ENCODE assay signal across 8 cellular contexts in genomic region chr12:131928080-131928764, GRCh38. TPM values are rescaled to one million over a fixed set of nuclear protein-coding genes. Genes with fewer than 3 reads are reported as not detected.
DNase-seq lines count a peak whose midpoint lies in the region; ATAC-seq and TF ChIP-seq lines count a peak whose summit lies in the region.

No MANE protein-coding gene starts in this region.

- peak overlapping the region; percentile 95 for H3K4me3 ChIP-seq in LNCaP clone FGC (ENCODE audit: low read depth, low read length)
- peak overlapping the region; percentile 67 for H3K4me3 ChIP-seq in brain microvascular endothelial cell (ENCODE audit: low read depth, low read length)
- peak overlapping the region; percentile 35 for H3K4me3 ChIP-seq in lower leg skin (ENCODE audit: low read depth, poor library complexity, severe bottlenecking)
- H3K4me3 ChIP-seq in upper lobe of right lung = peak overlapping the region; percentile 88

- H3K27ac Mint-ChIP-seq in activated CD4-positive, alpha-beta T cell treated with anti-CD3 and anti-CD28 coated beads for 36 hours = peak overlapping the region; percentile 77

- H3K27me3 ChIP-seq in brain microvascular endothelial cell (replicated peaks) = no peaks in the 10 kb centered on the region
- H3K27me3 ChIP-seq in upper lobe of right lung = no peaks in the 10 kb centered on the region

- H3K4me3 Mint-ChIP-seq in activated CD4-positive, alpha-beta T cell treated with anti-CD3 and anti-CD28 coated beads for 36 hours = peak overlapping the region; percentile 97

- in situ Hi-C loops in brain microvascular endothelial cell (cut with HindIII; ENCODE audit: low pct_ligation_motif_present, low sequenced_read_pairs) = no loop called here

- CTCF ChIA-PET in activated CD4-positive, alpha-beta T cell treated with anti-CD3 and anti-CD28 coated beads for 36 hours (lab: Charles Lee) = no interaction called here

- WGBS in lower leg skin, 2 donors = 21 to 24% methylated on average over 37 of the region's 37 CpGs

- TF ChIP-seq POLR2A in lower leg skin (IDR thresholded peaks at IDR 0.05) = no peak

- H3K27me3 Mint-ChIP-seq in activated CD4-positive, alpha-beta T cell treated with anti-CD3 and anti-CD28 coated beads for 36 hours = no peaks in the 10 kb centered on the region

- H3K36me3 Mint-ChIP-seq in activated CD4-positive, alpha-beta T cell treated with anti-CD3 and anti-CD28 coated beads for 36 hours (ENCODE audit: low read depth) = peaks cover 21% of the 10 kb centered on the region

- peaks cover 9% of the 10 kb centered on the region for H3K4me1 ChIP-seq in upper lobe of right lung

- intact Hi-C loops in activated CD4-positive, alpha-beta T cell treated with anti-CD3 and anti-CD28 coated beads for 36 hours (cut with DNase I, micrococcal nuclease) = loop anchor here in 1 of 2 experiments (2.0 kb wide), 1 partner anchor 1055 kb away; the partner anchor contains the start of gene RAN
- intact Hi-C loops in lower leg skin (cut with DNase I; ENCODE audit: low total_unique reads) (no loop called here), upper lobe of right lung (cut with DNase I) (no loop called here)

- DNase-seq in activated CD4-positive, alpha-beta T cell treated with anti-CD3 and anti-CD28 coated beads for 36 hours = peak; percentile 52
- no peak for DNase-seq in activated CD4-positive, alpha-beta T cell treated with anti-CD3 and anti-CD28 coated beads for 4 hours
- DNase-seq in LNCaP clone FGC (ENCODE audit: low read depth) = no peak
- no peak for DNase-seq in brain microvascular endothelial cell
- no peak for DNase-seq in lower leg skin (ENCODE audit: low spot score in 2 of 2)
- DNase-seq in upper lobe of right lung = no peak
- no peak for DNase-seq in NCI-H1105 treated with DMSO at 0.1 percent for 48 hours (lab: John Stamatoyannopoulos, UW)

- H3K36me3 ChIP-seq in brain microvascular endothelial cell (replicated peaks) = peaks cover 21% of the 10 kb centered on the region
- peaks cover 15% of the 10 kb centered on the region for H3K36me3 ChIP-seq in upper lobe of right lung

- TF ChIP-seq CTCF in LNCaP clone FGC (IDR thresholded peaks at IDR 0.05; ENCODE audit: control insufficient read depth, extremely low read depth, insufficient read depth) = no peak
- TF ChIP-seq CTCF in brain microvascular endothelial cell (IDR thresholded peaks at IDR 0.05; ENCODE audit: low read depth, low read length, missing control alignments) = no peak
- no peak for TF ChIP-seq CTCF in lower leg skin (IDR thresholded peaks at IDR 0.05)
- TF ChIP-seq CTCF in upper lobe of right lung (IDR thresholded peaks at IDR 0.05) = no peak

- peaks cover 25% of the 10 kb centered on the region for H3K4me1 Mint-ChIP-seq in activated CD4-positive, alpha-beta T cell treated with anti-CD3 and anti-CD28 coated beads for 36 hours

- peak; percentile 8 for ATAC-seq in activated CD4-positive, alpha-beta T cell treated with anti-CD3 and anti-CD28 coated beads for 36 hours
- ATAC-seq in upper lobe of right lung = no peak
- ATAC-seq in HG03571 (IDR thresholded peaks at IDR 0.05; ENCODE audit: unreplicated experiment) = no peak

- POLR2A ChIA-PET in activated CD4-positive, alpha-beta T cell treated with anti-CD3 and anti-CD28 coated beads for 36 hours (lab: Charles Lee) = interaction anchor here (0.6 kb wide), 1 partner anchor 205 kb away, joined by 3 read pairs; no protein-coding TSS in a partner anchor

- H3K27ac ChIP-seq in brain microvascular endothelial cell (peak overlapping the region; percentile 30), upper lobe of right lung (peak overlapping the region; percentile 84)

- H3K9me3 Mint-ChIP-seq in activated CD4-positive, alpha-beta T cell treated with anti-CD3 and anti-CD28 coated beads for 36 hours (ENCODE audit: low read depth) = no peaks in the 10 kb centered on the region

- no peaks in the 10 kb centered on the region for H3K9me3 ChIP-seq in upper lobe of right lung

RNA-seq across cellular contexts. Expression of gene PUS1, which starts 0.9 kb away (rescaled TPM):
- total RNA-seq in activated CD4-positive, alpha-beta T cell treated with anti-CD3 and anti-CD28 coated beads for 36 hours = 10 to 100 TPM; 37.8 to 56.5 TPM
- total RNA-seq in lower leg skin (10 to 100 TPM in 3 of 4 donors, 1 to 10 TPM in 1; 8.3 to 36.4 (median 19.0) TPM), upper lobe of right lung (19.9 TPM)

RNA-seq across cellular contexts. Expression of gene EP400, which starts 21.5 kb away (rescaled TPM):
- total RNA-seq in activated CD4-positive, alpha-beta T cell treated with anti-CD3 and anti-CD28 coated beads for 36 hours = 10 to 100 TPM; 46.4 to 51.3 TPM
- total RNA-seq in lower leg skin = 10 to 100 TPM; 22.0 to 45.8 (median 24.6) TPM
- 41.4 TPM for total RNA-seq in upper lobe of right lung

RNA-seq across cellular contexts. Expression of gene ULK1, which starts 33.8 kb away (rescaled TPM):
- 10 to 100 TPM; 12.9 to 14.4 TPM for total RNA-seq in activated CD4-positive, alpha-beta T cell treated with anti-CD3 and anti-CD28 coated beads for 36 hours
- total RNA-seq in lower leg skin = 100 to 1,000 TPM in 1 of 4 donors, 10 to 100 TPM in 3; 42.8 to 117 (median 46.1) TPM
- total RNA-seq in upper lobe of right lung = 32.4 TPM

Comparison
In these comparisons a context has a peak if more than half of its experiments do, and no peak if none do; other contexts are left out.
1. H3K4me3 ChIP-seq: peak in every context shown above with its lines; median percentile 95 in LNCaP clone FGC; 88 in upper lobe of right lung; 67 in brain microvascular endothelial cell; 35 in lower leg skin.